ENCODE assay signal across 27 cellular contexts in the genomic region with DNA sequence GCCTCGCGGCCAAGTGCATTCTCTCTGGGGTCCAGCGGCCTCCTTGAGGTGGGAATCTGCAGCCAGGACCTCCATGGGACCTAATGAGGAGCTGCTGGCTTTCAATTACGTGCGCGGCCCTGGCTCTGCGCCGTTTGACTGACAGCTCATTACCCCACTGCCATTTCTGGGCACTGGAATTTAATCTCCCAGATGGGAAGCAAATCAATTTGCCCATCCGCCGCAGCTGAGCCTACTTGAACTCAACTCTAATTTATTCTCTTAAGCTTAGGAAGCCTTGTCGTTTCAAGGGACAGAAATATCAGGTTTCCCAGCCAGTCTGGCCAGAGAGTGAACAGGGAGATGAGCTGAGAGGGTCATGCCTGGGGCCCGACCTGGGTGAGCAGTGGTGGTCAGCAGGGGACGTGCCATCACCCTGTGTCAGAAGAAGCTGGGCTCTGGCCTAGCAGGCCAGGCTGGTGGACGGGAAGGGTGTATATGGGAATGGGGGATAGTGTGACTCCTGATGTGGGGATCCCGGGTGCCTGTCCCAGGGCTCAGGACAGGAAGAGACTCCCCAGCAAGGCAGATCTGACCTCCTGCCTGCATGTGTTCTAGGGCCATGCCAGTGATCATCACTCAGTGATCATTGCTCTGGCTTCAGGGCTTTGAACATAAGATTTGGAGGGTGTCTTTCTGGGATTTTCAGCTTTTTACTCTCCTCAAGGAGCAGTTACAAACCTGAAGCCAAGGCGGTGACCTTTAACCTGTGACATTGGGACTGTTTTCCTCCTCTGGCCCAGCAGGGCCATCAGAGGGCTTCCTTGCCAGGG.
DNase-seq lines count a peak whose midpoint lies in the region; ATAC-seq and TF ChIP-seq lines count a peak whose summit lies in the region.
"Had no signal": no experiment of that assay in that cellular context is flagged by ENCODE, and none has a peak within 500 bp of the region (broad histone marks: within the 10 kb centered on the region; RNA-seq: fewer than 3 reads in every experiment).

No MANE protein-coding gene starts in this region.

- H3K4me1 Mint-ChIP-seq in MCF 10A (ENCODE audit: insufficient read depth, unreplicated experiment) (no peaks in the 10 kb centered on the region), brain (peaks cover 39% of the 10 kb centered on the region), type B pancreatic cell (ENCODE audit: unreplicated experiment) (peaks cover 28% of the 10 kb centered on the region)
- H3K4me1 Mint-ChIP-seq: activated T-helper 17 cell treated with anti-CD3 and anti-CD28 coated beads, Interleukin-2, amount 50 U/mL, for 72 hours; stimulated activated memory B cell treated with anti-CD40 and anti-IgM and Interleukin-4, amounts not matched to agents 10 μg/mL and 1 μg/mL and 100 μg/mL, for 72 hours had no signal

- CTCF ChIA-PET in MCF 10A (lab: Yijun Ruan, JAX), result interaction anchor here (0.6 to 2.3 kb wide), 4 partner anchors 9 to 412 kb away, joined by 3 to 9 read pairs (median 6); no protein-coding TSS in a partner anchor
- CTCF ChIA-PET in mammary epithelial cell (lab: Charles Lee; ENCODE audit: low non-redundant PET), result no interaction called here

- H3K27me3 ChIP-seq in mammary epithelial cell (ENCODE audit: insufficient read depth, low read length) (no peaks in the 10 kb centered on the region), ovary (no peaks in the 10 kb centered on the region)
- H3K27me3 ChIP-seq: BLaER1, esophagus muscularis mucosa, upper lobe of right lung had no signal

- TF ChIP-seq POLR2A in ovary (IDR thresholded peaks at IDR 0.05), result no peak

- dilution Hi-C loops in mammary epithelial cell (cut with HindIII; ENCODE audit: low sequenced_read_pairs), result no loop called here

- no peak overlapping the region for H3K9ac ChIP-seq in mammary epithelial cell (ENCODE audit: insufficient read depth, low read length)
- H3K9ac ChIP-seq: BLaER1 had no signal

- no peak overlapping the region for H3K27ac ChIP-seq in mammary epithelial cell (ENCODE audit: insufficient read depth, low read depth, low read length)
- H3K27ac ChIP-seq in ovary, result no peak overlapping the region
- H3K27ac ChIP-seq: BLaER1, cardiac muscle cell, coronary artery, esophagus muscularis mucosa, upper lobe of right lung had no signal

- POLR2A ChIA-PET in MCF 10A (lab: Yijun Ruan, JAX), result interaction anchor here (0.5 to 0.9 kb wide), 4 partner anchors 11 to 427 kb away, joined by 3 to 4 read pairs (median 3); no protein-coding TSS in a partner anchor

- no peaks in the 10 kb centered on the region for H3K4me1 ChIP-seq in mammary epithelial cell (ENCODE audit: insufficient read depth, low read length)
- H3K4me1 ChIP-seq in ovary (ENCODE audit: insufficient read depth), result no peaks in the 10 kb centered on the region
- H3K4me1 ChIP-seq: BLaER1, upper lobe of right lung had no signal

- H3K9me3 ChIP-seq in mammary epithelial cell (replicated peaks; ENCODE audit: insufficient read depth, low read length), result no peaks in the 10 kb centered on the region
- no peaks in the 10 kb centered on the region for H3K9me3 ChIP-seq in ovary
- H3K9me3 ChIP-seq: BLaER1, esophagus muscularis mucosa, upper lobe of right lung had no signal

- no peak overlapping the region for H3K4me3 ChIP-seq in mammary epithelial cell (replicated peaks in 1 of 3; ENCODE audit: insufficient read depth in 1 of 3, low read depth in 2 of 3, low read length in 3 of 3)
- no peak overlapping the region for H3K4me3 ChIP-seq in ovary
- H3K4me3 ChIP-seq: BLaER1, cardiac muscle cell, coronary artery, esophagus muscularis mucosa, GM12878, upper lobe of right lung had no signal

- H3K36me3 Mint-ChIP-seq in MCF 10A (ENCODE audit: insufficient read depth, unreplicated experiment) (peaks cover 22% of the 10 kb centered on the region), brain (peaks cover 8% of the 10 kb centered on the region), type B pancreatic cell (peaks cover 11% of the 10 kb centered on the region)
- H3K36me3 Mint-ChIP-seq: activated naive CD4-positive, alpha-beta T cell treated with anti-CD3 and anti-CD28 coated beads, Interleukin-2, amount 50 U/mL, for 72 hours had no signal

- H3K27me3 Mint-ChIP-seq in MCF 10A (ENCODE audit: insufficient read depth, unreplicated experiment) (no peaks in the 10 kb centered on the region), brain (no peaks in the 10 kb centered on the region), type B pancreatic cell (no peaks in the 10 kb centered on the region)
- H3K27me3 Mint-ChIP-seq: activated T-helper 17 cell treated with anti-CD3 and anti-CD28 coated beads, Interleukin-2, amount 50 U/mL, for 72 hours; effector memory CD8-positive, alpha-beta T cell; stimulated activated memory B cell treated with anti-CD40 and anti-IgM and Interleukin-4, amounts not matched to agents 10 μg/mL and 1 μg/mL and 100 μg/mL, for 72 hours had no signal

- H3K27ac Mint-ChIP-seq in MCF 10A (ENCODE audit: low read depth, unreplicated experiment) (peak overlapping the region; percentile 3), brain (peak overlapping the region in 3 of 5 experiments; percentile 56 to 94 (median 90)), type B pancreatic cell (peak overlapping the region; percentile 84)
- H3K27ac Mint-ChIP-seq: activated T-helper 17 cell treated with anti-CD3 and anti-CD28 coated beads, Interleukin-2, amount 50 U/mL, for 72 hours; stimulated activated memory B cell treated with anti-CD40 and anti-IgM and Interleukin-4, amounts not matched to agents 10 μg/mL and 1 μg/mL and 100 μg/mL, for 72 hours had no signal

- H3K4me3 Mint-ChIP-seq in MCF 10A (ENCODE audit: unreplicated experiment) (no peak overlapping the region), brain (peak overlapping the region in 1 of 5 experiments; percentile 57), type B pancreatic cell (no peak overlapping the region)
- H3K4me3 Mint-ChIP-seq: activated T-helper 17 cell treated with anti-CD3 and anti-CD28 coated beads, Interleukin-2, amount 50 U/mL, for 72 hours; effector memory CD8-positive, alpha-beta T cell; HFFc6; stimulated activated memory B cell treated with anti-CD40 and anti-IgM and Interleukin-4, amounts not matched to agents 10 μg/mL and 1 μg/mL and 100 μg/mL, for 72 hours had no signal

- DNase-seq in MCF 10A (ENCODE audit: unreplicated experiment) (no peak), mammary epithelial cell (no peak), NCI-H524 (lab: John Stamatoyannopoulos, UW) (peak; percentile 80 to 95), type B pancreatic cell (ENCODE audit: extremely low spot score, unreplicated experiment) (no peak), ovary (no peak), NCI-H2081 (lab: John Stamatoyannopoulos, UW) (no peak)
- DNase-seq: effector memory CD8-positive, alpha-beta T cell; EL; foreskin melanocyte; HFFc6; NCI-H1092 treated with DMSO at 0.1 percent for 48 hours; NCI-H187; PC-3; Right ventricle myocardium superior; stimulated activated CD4-positive, alpha-beta T cell treated with anti-CD3 and anti-CD28 coated beads, Interleukin-4, amount 100 ng/mL, for 4 hours; substantia nigra; upper lobe of right lung had no signal

- BruUV-seq in MCF 10A (replicated peaks; lab: Mats Ljungman, UMichigan), result no TSS peak
- BruUV-seq in mammary epithelial cell (replicated peaks; lab: Mats Ljungman, UMichigan), result no TSS peak

- H3K9me3 Mint-ChIP-seq in MCF 10A (ENCODE audit: unreplicated experiment), result no peaks in the 10 kb centered on the region
- H3K9me3 Mint-ChIP-seq in brain, result no peaks in the 10 kb centered on the region
- H3K9me3 Mint-ChIP-seq in type B pancreatic cell, result no peaks in the 10 kb centered on the region
- H3K9me3 Mint-ChIP-seq: activated naive CD4-positive, alpha-beta T cell treated with anti-CD3 and anti-CD28 coated beads, Interleukin-2, amount 50 U/mL, for 72 hours; activated T-helper 17 cell treated with anti-CD3 and anti-CD28 coated beads, Interleukin-2, amount 50 U/mL, for 72 hours; effector memory CD8-positive, alpha-beta T cell; HFFc6; stimulated activated memory B cell treated with anti-CD40 and anti-IgM and Interleukin-4, amounts not matched to agents 10 μg/mL and 1 μg/mL and 100 μg/mL, for 72 hours had no signal

- TF ChIP-seq CTCF in MCF 10A (IDR thresholded peaks at IDR 0.05; ENCODE audit: unreplicated experiment), result no peak
- TF ChIP-seq CTCF in mammary epithelial cell (conservative IDR thresholded peaks at IDR 0.05 in 1 of 2, IDR thresholded peaks at IDR 0.05 in 1 of 2; ENCODE audit: extremely low read depth in 1 of 2, insufficient read depth in 1 of 2, low read depth in 1 of 2, low read length in 2 of 2), result no peak
- TF ChIP-seq CTCF in brain (conservative IDR thresholded peaks at IDR 0.05), result no peak
- TF ChIP-seq CTCF in type B pancreatic cell (conservative IDR thresholded peaks at IDR 0.05), result no peak
- TF ChIP-seq CTCF in ovary (IDR thresholded peaks at IDR 0.05), result no peak

- H3K79me2 ChIP-seq in mammary epithelial cell (ENCODE audit: insufficient read depth, low read length), result no peaks in the 10 kb centered on the region

- no peak overlapping the region for H3K4me2 ChIP-seq in mammary epithelial cell (ENCODE audit: insufficient read depth, low read depth, low read length)
- H3K4me2 ChIP-seq: BLaER1 had no signal

- intact Hi-C loops in MCF 10A (cut with micrococcal nuclease) (no loop called here), mammary epithelial cell (cut with micrococcal nuclease) (no loop called here), ovary (cut with DNase I) (no loop called here)

- WGBS in mammary epithelial cell (ENCODE audit: low coverage, missing lambda C conversion rate), result 100% methylated on average over 16 of the region's 16 CpGs
- WGBS in ovary, 3 donors, result 88 to 93% (median 90%) methylated on average over 16 of the region's 16 CpGs

- H4K20me1 ChIP-seq in mammary epithelial cell (ENCODE audit: insufficient read depth, low read length), result no peaks in the 10 kb centered on the region

- no peak for TF ChIP-seq EP300 in ovary (IDR thresholded peaks at IDR 0.05)

- no peak overlapping the region for H2AFZ ChIP-seq in mammary epithelial cell (ENCODE audit: low read depth, low read length)

- ATAC-seq in GM19023 (IDR thresholded peaks at IDR 0.05; ENCODE audit: unreplicated experiment), result no peak
- ATAC-seq: activated naive CD4-positive, alpha-beta T cell treated with anti-CD3 and anti-CD28 coated beads, Interleukin-2, amount 50 U/mL, for 72 hours; activated T-helper 17 cell treated with anti-CD3 and anti-CD28 coated beads, Interleukin-2, amount 50 U/mL, for 72 hours; effector memory CD8-positive, alpha-beta T cell; GM12878; PC-3; stimulated activated memory B cell treated with anti-CD40 and anti-IgM and Interleukin-4, amounts not matched to agents 10 μg/mL and 1 μg/mL and 100 μg/mL, for 72 hours; upper lobe of right lung had no signal

- in situ Hi-C loops in mammary epithelial cell (cut with MboI; ENCODE audit: low sequenced_read_pairs in 2 of 2), result no loop called here

- peaks cover 3% of the 10 kb centered on the region for H3K36me3 ChIP-seq in mammary epithelial cell (ENCODE audit: insufficient read depth, low read length)
- H3K36me3 ChIP-seq in ovary, result no peaks in the 10 kb centered on the region

Comparison
In these comparisons a context has a peak if more than half of its experiments do, and no peak if none do; other contexts are left out.
1. DNase-seq: peak in NCI-H524 (2 of 2); none in MCF 10A (single experiment), mammary epithelial cell (single experiment), type B pancreatic cell (single experiment), ovary (0 of 5) and NCI-H2081 (0 of 2).
2. H3K27ac Mint-ChIP-seq: peak in every context shown above with its lines; median percentile 90 in brain; 84 in type B pancreatic cell; 3 in MCF 10A.